In genomic region chr22:49769691-49770315, GRCh38 we compare ENCODE assay signal across 26 cellular contexts. TPM values are rescaled to one million over a fixed set of nuclear protein-coding genes. Genes with fewer than 3 reads are reported as not detected.
DNase-seq lines count a peak whose midpoint lies in the region; ATAC-seq, FAIRE-seq and TF ChIP-seq lines count a peak whose summit lies in the region.
"Had no signal": no experiment of that assay in that cellular context is flagged by ENCODE, and none has a peak within 500 bp of the region (broad histone marks: within the 10 kb centered on the region; RNA-seq: fewer than 3 reads in every experiment).

No MANE protein-coding gene starts in this region.

- peak; percentile 28 for DNase-seq in activated naive CD8-positive, alpha-beta T cell treated with anti-CD3 and anti-CD28 coated beads, Interleukin-2, amount 10 ng/mL, durations not matched to agents 7 days and 5 days
- no peak for DNase-seq in activated naive CD8-positive, alpha-beta T cell treated with anti-CD3 and anti-CD28 coated beads, Interleukin-2, amount 50 U/mL, for 24 hours
- peak; percentile 27 for DNase-seq in RWPE2 (ENCODE audit: low spot score)
- no peak for DNase-seq in HepG2 (ENCODE audit: low spot score)
- peak; percentile 52 for DNase-seq in spleen
- no peak for DNase-seq in NCI-H2029 treated with DMSO at 0.1 percent for 48 hours (lab: John Stamatoyannopoulos, UW)
- DNase-seq: activated CD4-positive, alpha-beta T cell treated with anti-CD3 and anti-CD28 coated beads, Interleukin-2, amount 10 ng/mL, durations not matched to agents 24 days and 14 days; activated CD8-positive, alpha-beta memory T cell treated with anti-CD3 and anti-CD28 coated beads for 24 hours; activated gamma-delta T cell; mesendoderm; NCI-H1436 treated with DMSO at 0.1 percent for 48 hours; NCI-H2107; SIG-M5; stimulated activated CD4-positive, alpha-beta T cell treated with anti-CD3 and anti-CD28 coated beads, Interleukin-4, amount 100 ng/mL, for 24 hours; T1000 had no signal

- H3K27me3 Mint-ChIP-seq in activated naive CD8-positive, alpha-beta T cell treated with anti-CD3 and anti-CD28 coated beads, Interleukin-2, amount 10 ng/mL, durations not matched to agents 7 days and 5 days = no peaks in the 10 kb centered on the region
- no peaks in the 10 kb centered on the region for H3K27me3 Mint-ChIP-seq in activated naive CD8-positive, alpha-beta T cell treated with anti-CD3 and anti-CD28 coated beads, Interleukin-2, amount 50 U/mL, for 24 hours
- H3K27me3 Mint-ChIP-seq: activated CD4-positive, alpha-beta T cell treated with anti-CD3 and anti-CD28 coated beads, Interleukin-2, amount 10 ng/mL, durations not matched to agents 24 days and 14 days; B cell had no signal

- no peaks in the 10 kb centered on the region for H4K20me1 ChIP-seq in HepG2 (ENCODE audit: insufficient read depth, low read length)

- no peaks in the 10 kb centered on the region for H3K79me2 ChIP-seq in HepG2 (ENCODE audit: insufficient read depth, low read length)
- H3K79me2 ChIP-seq: hepatocyte had no signal

- no peak overlapping the region for H3K9ac ChIP-seq in HepG2 (ENCODE audit: insufficient read depth, low read depth, low read length)

- POLR2A ChIA-PET in activated naive CD8-positive, alpha-beta T cell treated with anti-CD3 and anti-CD28 coated beads, Interleukin-2, amount 10 ng/mL, durations not matched to agents 7 days and 5 days (lab: Charles Lee) = interaction anchor here (1.0 kb wide), 1 partner anchor 167 kb away, joined by 3 read pairs; no protein-coding TSS in a partner anchor
- POLR2A ChIA-PET in HepG2 (lab: Yijun Ruan, JAX) = no interaction called here

- in situ Hi-C loops in HepG2 (cut with HindIII; ENCODE audit: extremely low pct_ligation_motif_present, low pct_unique_long_range_greater_than_20kb) = loop anchor here (5.0 kb wide), 2 partner anchors 152 to 262 kb away; no protein-coding TSS in a partner anchor

- H3K9me3 ChIP-seq in RWPE2 (ENCODE audit: severe bottlenecking) (peaks cover 3% of the 10 kb centered on the region), HepG2 (ENCODE audit: low read length) (peaks cover 7% of the 10 kb centered on the region), spleen (peaks cover 7 to 22% (median 16%) of the 10 kb centered on the region in 8 donors)
- H3K9me3 ChIP-seq: body of pancreas had no signal

- H3K4me1 ChIP-seq in RWPE2 (ENCODE audit: insufficient read depth, poor library complexity, severe bottlenecking) (no peaks in the 10 kb centered on the region), HepG2 (ENCODE audit: insufficient read depth, low read length) (no peaks in the 10 kb centered on the region), spleen (peaks cover 0 to 20% (median 2%) of the 10 kb centered on the region in 6 donors)
- H3K4me1 ChIP-seq: body of pancreas had no signal

- intact Hi-C loops in HepG2 (cut with micrococcal nuclease; ENCODE audit: unreplicated experiment) (loop anchor here (5.0 to 10.0 kb wide), 2 partner anchors 265 to 377 kb away; no protein-coding TSS in a partner anchor), spleen (cut with DNase I; ENCODE audit: low total_unique reads) (loop anchor here (5.0 to 10.0 kb wide), 2 partner anchors 155 to 262 kb away; no protein-coding TSS in a partner anchor)

- no peak for TF ChIP-seq CTCF in RWPE2 (IDR thresholded peaks at IDR 0.05; ENCODE audit: poor library complexity, severe bottlenecking)
- no peak for TF ChIP-seq CTCF in HepG2 (CRISPR knock-in tag; IDR thresholded peaks at IDR 0.05)
- no peak for TF ChIP-seq CTCF in spleen (IDR thresholded peaks at IDR 0.05 in 8 of 11, conservative IDR thresholded peaks at IDR 0.05 in 3 of 11)

- H3K27ac Mint-ChIP-seq in activated naive CD8-positive, alpha-beta T cell treated with anti-CD3 and anti-CD28 coated beads, Interleukin-2, amount 10 ng/mL, durations not matched to agents 7 days and 5 days = no peak overlapping the region
- H3K27ac Mint-ChIP-seq in activated naive CD8-positive, alpha-beta T cell treated with anti-CD3 and anti-CD28 coated beads, Interleukin-2, amount 50 U/mL, for 24 hours = no peak overlapping the region
- H3K27ac Mint-ChIP-seq: activated CD4-positive, alpha-beta T cell treated with anti-CD3 and anti-CD28 coated beads, Interleukin-2, amount 10 ng/mL, durations not matched to agents 24 days and 14 days; B cell had no signal

- H3K9me3 Mint-ChIP-seq in activated naive CD8-positive, alpha-beta T cell treated with anti-CD3 and anti-CD28 coated beads, Interleukin-2, amount 10 ng/mL, durations not matched to agents 7 days and 5 days = peaks cover 3% of the 10 kb centered on the region
- peaks cover 6% of the 10 kb centered on the region for H3K9me3 Mint-ChIP-seq in activated naive CD8-positive, alpha-beta T cell treated with anti-CD3 and anti-CD28 coated beads, Interleukin-2, amount 50 U/mL, for 24 hours
- H3K9me3 Mint-ChIP-seq: activated CD4-positive, alpha-beta T cell treated with anti-CD3 and anti-CD28 coated beads, Interleukin-2, amount 10 ng/mL, durations not matched to agents 24 days and 14 days had no signal

- no peak overlapping the region for H3K4me3 ChIP-seq in RWPE2 (ENCODE audit: severe bottlenecking)
- H3K4me3 ChIP-seq in HepG2 (replicated peaks in 1 of 3; ENCODE audit: insufficient read depth in 1 of 3, low read depth in 2 of 3, low read length in 3 of 3) = no peak overlapping the region
- H3K4me3 ChIP-seq in spleen = no peak overlapping the region
- H3K4me3 ChIP-seq: adrenal gland, body of pancreas, gastroesophageal sphincter, GM12878, hepatocyte, tibial nerve had no signal

- peaks cover 12% of the 10 kb centered on the region for H3K36me3 ChIP-seq in RWPE2 (ENCODE audit: low read depth)
- H3K36me3 ChIP-seq in HepG2 (replicated peaks in 1 of 2; ENCODE audit: control insufficient read depth in 1 of 2, insufficient read depth in 2 of 2, low read length in 2 of 2) = peaks cover 7 to 22% of the 10 kb centered on the region in 2 experiments; a peak in 4 of 5 replicates
- peaks cover 0 to 39% (median 22%) of the 10 kb centered on the region in 6 donors for H3K36me3 ChIP-seq in spleen

- TF ChIP-seq EP300 in HepG2 (IDR thresholded peaks at IDR 0.05; ENCODE audit: low read depth in 2 of 2, low read length in 2 of 2) = no peak
- no peak for TF ChIP-seq EP300 in HepG2 (CRISPR knock-in tag; IDR thresholded peaks at IDR 0.05; ENCODE audit: borderline replicate concordance)

- FAIRE-seq in HepG2 (lab: Jason Lieb, UNC) = no peak
- FAIRE-seq: endothelial cell of umbilical vein, GM12878 had no signal

- H3K4me1 Mint-ChIP-seq in activated naive CD8-positive, alpha-beta T cell treated with anti-CD3 and anti-CD28 coated beads, Interleukin-2, amount 10 ng/mL, durations not matched to agents 7 days and 5 days = peaks cover 9% of the 10 kb centered on the region
- peaks cover 14% of the 10 kb centered on the region for H3K4me1 Mint-ChIP-seq in activated naive CD8-positive, alpha-beta T cell treated with anti-CD3 and anti-CD28 coated beads, Interleukin-2, amount 50 U/mL, for 24 hours

- no peak for ATAC-seq in activated naive CD8-positive, alpha-beta T cell treated with anti-CD3 and anti-CD28 coated beads, Interleukin-2, amount 10 ng/mL, durations not matched to agents 7 days and 5 days (ENCODE audit: low read depth)
- ATAC-seq in activated naive CD8-positive, alpha-beta T cell treated with anti-CD3 and anti-CD28 coated beads, Interleukin-2, amount 50 U/mL, for 24 hours = no peak
- ATAC-seq in RWPE2 (ENCODE audit: low read depth) = no peak
- no peak; the same call in 1 of the 3 replicates for ATAC-seq in HepG2
- no peak for ATAC-seq in HG03432 (IDR thresholded peaks at IDR 0.05; ENCODE audit: unreplicated experiment)
- ATAC-seq in HG02798 (IDR thresholded peaks at IDR 0.05; ENCODE audit: poor library complexity, unreplicated experiment) = no peak
- ATAC-seq: GM12878, WTC11 had no signal

- TF ChIP-seq POLR2A in HepG2 (IDR thresholded peaks at IDR 0.05; ENCODE audit: insufficient read depth in 1 of 2, low read depth in 2 of 2, low read length in 2 of 2) (no peak), spleen (IDR thresholded peaks at IDR 0.05) (no peak)

- no peak overlapping the region for H2AFZ ChIP-seq in HepG2 (ENCODE audit: low read length)
- H2AFZ ChIP-seq: hepatocyte had no signal

- H3K4me3 Mint-ChIP-seq in activated naive CD8-positive, alpha-beta T cell treated with anti-CD3 and anti-CD28 coated beads, Interleukin-2, amount 10 ng/mL, durations not matched to agents 7 days and 5 days = no peak overlapping the region
- no peak overlapping the region for H3K4me3 Mint-ChIP-seq in activated naive CD8-positive, alpha-beta T cell treated with anti-CD3 and anti-CD28 coated beads, Interleukin-2, amount 50 U/mL, for 24 hours
- H3K4me3 Mint-ChIP-seq: activated CD4-positive, alpha-beta T cell treated with anti-CD3 and anti-CD28 coated beads, Interleukin-2, amount 10 ng/mL, durations not matched to agents 24 days and 14 days; B cell; WTC11 had no signal

- no peak overlapping the region for H3K4me2 ChIP-seq in HepG2 (ENCODE audit: low read depth, low read length)
- H3K4me2 ChIP-seq: hepatocyte had no signal

- no peaks in the 10 kb centered on the region for H3K27me3 ChIP-seq in RWPE2 (ENCODE audit: insufficient read depth, poor library complexity, severe bottlenecking)
- H3K27me3 ChIP-seq in HepG2 (ENCODE audit: control insufficient read depth in 1 of 2, insufficient read depth in 2 of 2, low read length in 2 of 2) = no peaks in the 10 kb centered on the region; a peak in 1 of 5 replicates
- H3K27me3 ChIP-seq in spleen (replicated peaks in 1 of 7) = no peaks in the 10 kb centered on the region
- H3K27me3 ChIP-seq: adrenal gland, body of pancreas, gastroesophageal sphincter, hepatocyte, tibial nerve had no signal

- CTCF ChIA-PET in HepG2 (lab: Yijun Ruan, JAX; ENCODE audit: low intra/inter-chr PET ratio, low total read pairs) = no interaction called here

- H3K27ac ChIP-seq in RWPE2 (ENCODE audit: poor library complexity, severe bottlenecking) = no peak overlapping the region
- no peak overlapping the region for H3K27ac ChIP-seq in HepG2 (ENCODE audit: extremely low read length, insufficient read depth, low read length)
- peak overlapping the region in 2 of 8 donors; percentile 44 to 51 for H3K27ac ChIP-seq in spleen
- H3K27ac ChIP-seq: body of pancreas, hepatocyte had no signal

- 71% methylated on average over 14 of the region's 16 CpGs for WGBS in HepG2 (ENCODE audit: low lambda C conversion rate)
- 81 to 89% (median 84%) methylated on average over 13 to 16 of the region's 16 CpGs for WGBS in spleen, 5 donors

- peaks cover 8% of the 10 kb centered on the region for H3K36me3 Mint-ChIP-seq in activated naive CD8-positive, alpha-beta T cell treated with anti-CD3 and anti-CD28 coated beads, Interleukin-2, amount 10 ng/mL, durations not matched to agents 7 days and 5 days
- peaks cover 11% of the 10 kb centered on the region for H3K36me3 Mint-ChIP-seq in activated naive CD8-positive, alpha-beta T cell treated with anti-CD3 and anti-CD28 coated beads, Interleukin-2, amount 50 U/mL, for 24 hours (ENCODE audit: low read depth)

- no TSS peak for BruUV-seq in HepG2 (replicated peaks; lab: Mats Ljungman, UMichigan)

- TF ChIP-seq RAD21 in HepG2 (CRISPR knock-in tag; IDR thresholded peaks at IDR 0.05) = no peak

RNA-seq across cellular contexts. Expression of gene BRD1, which starts 57.9 kb away (rescaled TPM):
- total RNA-seq in activated naive CD8-positive, alpha-beta T cell treated with anti-CD3 and anti-CD28 coated beads, Interleukin-2, amount 10 ng/mL, durations not matched to agents 7 days and 5 days = 10 to 100 TPM; 56.7 to 56.9 TPM
- total RNA-seq in HepG2 (2016; rRNA removed; fragmentation: Illumina TruSeq; extraction: Trizol) (6.6 and 12.0 TPM in 2 replicates), spleen (10 to 100 TPM; 35.3 to 59.6 (median 46.9) TPM)
- 6.1 and 7.5 TPM in 2 replicates for total RNA-seq in HepG2 (2016; cell fraction: cytosol; rRNA removed; fragmentation: Illumina TruSeq; extraction: Trizol; ENCODE audit: low read depth)
- 6.3 and 13.3 TPM in 2 replicates for total RNA-seq in HepG2 (2016; cell fraction: insoluble cytoplasmic fraction; rRNA removed; fragmentation: Illumina TruSeq; extraction: Trizol)
- 6.7 and 8.2 TPM in 2 replicates for total RNA-seq in HepG2 (2016; cell fraction: membrane; rRNA removed; fragmentation: Illumina TruSeq; extraction: Trizol)
- 14.2 and 15.7 TPM in 2 replicates for total RNA-seq in HepG2 (2016; cell fraction: nucleus; rRNA removed; fragmentation: Illumina TruSeq; extraction: Trizol)
- polyA plus RNA-seq in HepG2 (2011; rRNA removed) (5.1 and 6.4 TPM in 2 replicates), spleen (10 to 100 TPM; 14.2 to 23.1 (median 17.6) TPM)
- 3.8 and 3.9 TPM in 2 replicates for polyA plus RNA-seq in HepG2 (2011; cell fraction: cytosol; rRNA removed)
- 29.0 and 31.0 TPM in 2 replicates for polyA plus RNA-seq in HepG2 (2011; cell fraction: nucleus; rRNA removed)
- polyA plus RNA-seq in HepG2 (2012) = 14.8 and 16.2 TPM in 2 replicates
- polyA plus RNA-seq in HepG2 (2016; cell fraction: cytosol; fragmentation: Illumina TruSeq; extraction: Trizol; ENCODE audit: low read depth) = 0.67 and 0.95 TPM in 2 replicates
- 8.8 and 10.0 TPM in 2 replicates for polyA plus RNA-seq in HepG2 (2016; cell fraction: insoluble cytoplasmic fraction; fragmentation: Illumina TruSeq; extraction: Trizol; ENCODE audit: low read depth)
- 2.6 and 3.2 TPM in 2 replicates for polyA plus RNA-seq in HepG2 (2016; cell fraction: membrane; fragmentation: Illumina TruSeq; extraction: Trizol; ENCODE audit: low read depth)
- polyA plus RNA-seq in HepG2 (2016; cell fraction: nucleus; fragmentation: Illumina TruSeq; extraction: Trizol; ENCODE audit: insufficient read depth, low read depth) = 28.8 and 30.8 TPM in 2 replicates
- polyA minus RNA-seq in HepG2 (2011; rRNA and poly(A)+ RNA removed; ENCODE audit: low replicate concordance) = 4.2 and 8.4 TPM in 2 replicates
- 7.6 and 8.3 TPM in 2 replicates for polyA minus RNA-seq in HepG2 (2011; cell fraction: cytosol; rRNA and poly(A)+ RNA removed)
- polyA minus RNA-seq in HepG2 (2011; cell fraction: nucleus; rRNA and poly(A)+ RNA removed) = 29.1 and 32.0 TPM in 2 replicates

Comparison
In these comparisons a context has a peak if more than half of its experiments do, and no peak if none do; other contexts are left out.
1. DNase-seq: peak in activated naive CD8-positive, alpha-beta T cell treated with anti-CD3 and anti-CD28 coated beads, Interleukin-2, amount 10 ng/mL, durations not matched to agents 7 days and 5 days (single experiment), RWPE2 (single experiment) and spleen (single experiment); none in activated naive CD8-positive, alpha-beta T cell treated with anti-CD3 and anti-CD28 coated beads, Interleukin-2, amount 50 U/mL, for 24 hours (single experiment), HepG2 (single experiment) and NCI-H2029 treated with DMSO at 0.1 percent for 48 hours (single experiment).